Comparison of ENCODE assay signal across 17 cellular contexts in genomic region chr13:102816633-102817032, GRCh38. TPM values are rescaled to one million over a fixed set of nuclear protein-coding genes. Genes with fewer than 3 reads are reported as not detected.
DNase-seq lines count a peak whose midpoint lies in the region; ATAC-seq, FAIRE-seq and TF ChIP-seq lines count a peak whose summit lies in the region.
"Had no signal": no experiment of that assay in that cellular context is flagged by ENCODE, and none has a peak within 500 bp of the region (broad histone marks: within the 10 kb centered on the region; RNA-seq: fewer than 3 reads in every experiment).

No MANE protein-coding gene starts in this region.

- intact Hi-C loops in left lung (cut with DNase I), result no loop called here

- no peak for TF ChIP-seq EP300 in neural cell (conservative IDR thresholded peaks at IDR 0.05; ENCODE audit: poor library complexity, severe bottlenecking)

- peaks cover 14% of the 10 kb centered on the region for H3K4me1 Mint-ChIP-seq in activated T-cell treated with anti-CD3 and anti-CD28 coated beads, Interleukin-2, amount 50 U/mL, for 24 hours (ENCODE audit: low read depth)
- H3K4me1 Mint-ChIP-seq: CD14-positive monocyte had no signal

- H3K9me3 Mint-ChIP-seq in activated T-cell treated with anti-CD3 and anti-CD28 coated beads, Interleukin-2, amount 50 U/mL, for 24 hours, result no peaks in the 10 kb centered on the region
- H3K9me3 Mint-ChIP-seq: CD14-positive monocyte had no signal

- H3K36me3 Mint-ChIP-seq in activated T-cell treated with anti-CD3 and anti-CD28 coated beads, Interleukin-2, amount 50 U/mL, for 24 hours (ENCODE audit: low read depth), result peaks cover 44% of the 10 kb centered on the region

- H3K9me3 ChIP-seq in neural cell (ENCODE audit: low read length) (no peaks in the 10 kb centered on the region), left lung (peaks cover 0 to under 1% of the 10 kb centered on the region in 2 donors)

- peak; percentile 69 for ATAC-seq in SK-N-SH treated with all-trans-retinoic acid at 6 μM for 48 hours
- no peak for ATAC-seq in left lung
- no peak for ATAC-seq in HG02970 (IDR thresholded peaks at IDR 0.05; ENCODE audit: low FRiP score, unreplicated experiment)
- ATAC-seq: CD8-positive, alpha-beta T cell; HCT116 had no signal

- H3K4me3 ChIP-seq in neural cell (ENCODE audit: low read length) (no peak overlapping the region), left lung (no peak overlapping the region)

- H3K9me2 ChIP-seq in neural cell (ENCODE audit: insufficient read depth, low read length), result no peaks in the 10 kb centered on the region

- peak overlapping the region; percentile 42 for H3K27ac ChIP-seq in neural cell (ENCODE audit: low read length)
- no peak overlapping the region for H3K27ac ChIP-seq in left lung

- H3K9ac ChIP-seq in neural cell (ENCODE audit: low read length), result no peak overlapping the region

- H3K27ac Mint-ChIP-seq in activated T-cell treated with anti-CD3 and anti-CD28 coated beads, Interleukin-2, amount 50 U/mL, for 24 hours, result no peak overlapping the region
- H3K27ac Mint-ChIP-seq: CD14-positive monocyte; CD8-positive, alpha-beta T cell had no signal

- no peak overlapping the region for H3K4me3 Mint-ChIP-seq in activated T-cell treated with anti-CD3 and anti-CD28 coated beads, Interleukin-2, amount 50 U/mL, for 24 hours
- H3K4me3 Mint-ChIP-seq: CD14-positive monocyte; CD8-positive, alpha-beta T cell had no signal

- no peak overlapping the region for H2AFZ ChIP-seq in neural cell (ENCODE audit: low read depth, low read length)

- H3K27me3 ChIP-seq in neural cell (ENCODE audit: insufficient read depth, low read depth, low read length), result no peaks in the 10 kb centered on the region
- no peaks in the 10 kb centered on the region for H3K27me3 ChIP-seq in left lung

- TF ChIP-seq RAD21 in neural cell (conservative IDR thresholded peaks at IDR 0.05), result no peak

- TF ChIP-seq CTCF in D721Med (IDR thresholded peaks at IDR 0.05; ENCODE audit: insufficient read depth, missing control alignments) (no peak), neural cell (IDR thresholded peaks at IDR 0.05; ENCODE audit: poor library complexity, severe bottlenecking) (no peak), left lung (IDR thresholded peaks at IDR 0.05) (no peak)

- H3K36me3 ChIP-seq in neural cell (ENCODE audit: insufficient read depth, low read length) (no peaks in the 10 kb centered on the region), left lung (peaks cover 0 to 16% of the 10 kb centered on the region in 2 donors)

- H3K4me2 ChIP-seq in neural cell (ENCODE audit: low read length), result no peak overlapping the region

- no peaks in the 10 kb centered on the region for H3K79me2 ChIP-seq in neural cell (replicated peaks; ENCODE audit: insufficient read depth, low read length)

- no peaks in the 10 kb centered on the region for H3K27me3 Mint-ChIP-seq in activated T-cell treated with anti-CD3 and anti-CD28 coated beads, Interleukin-2, amount 50 U/mL, for 24 hours

- no peaks in the 10 kb centered on the region for H3F3A ChIP-seq in neural cell (ENCODE audit: insufficient read depth, low read length, poor library complexity, severe bottlenecking)

- DNase-seq in D721Med (ENCODE audit: insufficient read length, low spot score), result no peak
- DNase-seq in kidney glomerular epithelial cell (lab: John Stamatoyannopoulos, UW), result peak; percentile 82
- DNase-seq in left lung, result no peak
- no peak for DNase-seq in activated T-cell treated with anti-CD3 and anti-CD28 coated beads, Interleukin-2, amount 50 U/mL, for 24 hours
- DNase-seq in NCI-H1436 treated with DMSO at 0.1 percent for 48 hours (lab: John Stamatoyannopoulos, UW), result no peak
- DNase-seq: CD8-positive, alpha-beta T cell; COR-L47; DND-41; GDM1 had no signal

- no peaks in the 10 kb centered on the region for H3K4me1 ChIP-seq in left lung

- no peaks in the 10 kb centered on the region for H4K20me1 ChIP-seq in neural cell (ENCODE audit: insufficient read depth)

- peak; percentile 16 for FAIRE-seq in D721Med (lab: Jason Lieb, UNC)
- FAIRE-seq: GM12892, GM19239, H1 had no signal

TF ChIP-seq in SK-N-SH treated with all-trans-retinoic acid at 6 μM for 48 hours, 23 proteins besides CTCF, POLR2A, EP300 and RAD21:
- TF ChIP-seq ISL1 (CRISPR knock-in tag; IDR thresholded peaks at IDR 0.05) (peak; percentile 53; the same call in 1 of the 2 replicates), TOX (CRISPR knock-in tag; IDR thresholded peaks at IDR 0.05; ENCODE audit: borderline replicate concordance) (no peak), ZC3H10 (CRISPR knock-in tag; IDR thresholded peaks at IDR 0.05) (peak; percentile 71; the same call in 1 of the 2 replicates), SNAI2 (CRISPR knock-in tag; IDR thresholded peaks at IDR 0.05) (no peak)
TF ChIP-seq in SK-N-SH treated with all-trans-retinoic acid at 6 μM for 48 hours: peak in this region for 2.

TF ChIP-seq in neural cell, 6 proteins besides CTCF, POLR2A, EP300 and RAD21:
- no peak for TF ChIP-seq TAF1 (IDR thresholded peaks at IDR 0.05; ENCODE audit: low read depth)
- no peak for TF ChIP-seq MXI1 (conservative IDR thresholded peaks at IDR 0.05; ENCODE audit: poor library complexity, severe bottlenecking)
- no peak for TF ChIP-seq POLR2AphosphoS5 (IDR thresholded peaks at IDR 0.05)
- no peak for TF ChIP-seq SMC3 (conservative IDR thresholded peaks at IDR 0.05; ENCODE audit: poor library complexity)
- no peak for TF ChIP-seq EZH2 (IDR thresholded peaks at IDR 0.05; ENCODE audit: borderline replicate concordance, insufficient read depth, low read length, poor library complexity, severe bottlenecking)
- no peak for TF ChIP-seq REST (IDR thresholded peaks at IDR 0.05; ENCODE audit: borderline replicate concordance)

RNA-seq across cellular contexts. Expression of gene BIVM, which starts 17.7 kb away (rescaled TPM):
- polyA plus RNA-seq in neural cell, result 57.7 and 60.7 TPM in 2 replicates
- 48.7 and 49.9 TPM in 2 replicates for polyA minus RNA-seq in neural cell
- 10 to 100 TPM; 16.9 to 18.7 TPM for total RNA-seq in left lung

RNA-seq across cellular contexts. Expression of gene POGLUT2, which starts 17.9 kb away (rescaled TPM):
- 31.7 and 51.7 TPM in 2 replicates for polyA plus RNA-seq in neural cell
- polyA minus RNA-seq in neural cell, result 14.9 and 21.3 TPM in 2 replicates
- total RNA-seq in left lung, result 10 to 100 TPM in 1 of 2 donors, 1 to 10 TPM in 1; 7.5 to 13.8 TPM

RNA-seq across cellular contexts. Expression of gene ERCC5, which starts 29.2 kb away (rescaled TPM):
- polyA plus RNA-seq in neural cell, result 43.1 and 67.5 TPM in 2 replicates
- polyA minus RNA-seq in neural cell, result 86.2 and 112 TPM in 2 replicates
- 10 to 100 TPM; 37.6 to 44.2 TPM for total RNA-seq in left lung

RNA-seq across cellular contexts. Expression of gene TEX30, which starts 43.0 kb away (rescaled TPM):
- polyA plus RNA-seq in neural cell, result 16.4 and 29.9 TPM in 2 replicates
- 11.0 and 13.5 TPM in 2 replicates for polyA minus RNA-seq in neural cell
- 10 to 100 TPM in 1 of 2 donors, 1 to 10 TPM in 1; 7.1 to 10.4 TPM for total RNA-seq in left lung
